Comparison of ENCODE assay signal across 34 cellular contexts in the genomic region with DNA sequence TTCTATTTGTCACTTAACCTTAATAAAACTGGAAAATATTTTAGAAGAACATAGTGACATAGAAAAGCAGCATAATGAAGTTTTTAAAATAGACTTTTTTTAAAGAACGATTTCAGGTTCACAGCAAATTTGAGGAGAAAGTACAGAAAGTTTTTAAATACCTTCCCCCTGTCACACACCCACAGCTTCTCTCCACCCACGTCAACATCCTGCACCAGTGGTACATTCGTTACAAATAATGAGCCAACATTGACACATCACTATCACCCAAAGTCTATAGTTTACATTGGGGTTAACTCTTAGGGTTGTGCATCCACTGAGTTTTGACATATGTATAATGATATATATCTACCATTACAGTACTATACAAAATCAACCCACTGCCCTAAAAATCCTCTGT. TPM values are rescaled to one million over a fixed set of nuclear protein-coding genes. Genes with fewer than 3 reads are reported as not detected.
A peak's percentile ranks its signal among the peaks of the same experiment; 100 is the strongest.
DNase-seq lines count a peak whose midpoint lies in the region; ATAC-seq, FAIRE-seq and TF ChIP-seq lines count a peak whose summit lies in the region.
"Had no signal": no experiment of that assay in that cellular context is flagged by ENCODE, and none has a peak within 500 bp of the region (broad histone marks: within the 10 kb centered on the region; RNA-seq: fewer than 3 reads in every experiment).

No MANE protein-coding gene starts in this region.

- no peak for ATAC-seq in left ventricle myocardium superior
- ATAC-seq: A549; CD8-positive, alpha-beta T cell had no signal

- DNase-seq in head of caudate nucleus (peak in 32 of 42 donors; percentile 5 to 78 (median 40)), left ventricle myocardium superior (no peak)
- DNase-seq in activated naive CD4-positive, alpha-beta T cell (lab: John Stamatoyannopoulos, UW): no peak
- DNase-seq in activated CD4-positive, alpha-beta T cell treated with anti-CD3 and anti-CD28 coated beads, Interleukin-2, amount 50 U/mL, for 1 hour: no peak
- DNase-seq: 8988T; ACHN; AML-193; BE2C; C1 segment of cervical spinal cord; Caco-2; Calu3; CD4-positive, alpha-beta memory T cell; CD4-positive, alpha-beta T cell; CD4-positive, CD25-positive, alpha-beta regulatory T cell; CD8-positive, alpha-beta memory T cell; CD8-positive, alpha-beta T cell; COR-L47; DMS 273 treated with DMSO at 0.1 percent for 48 hours; DMS153; DMS53; DMS79; DMS79 treated with DMSO at 0.1 percent for 48 hours; DND-41; EL had no signal

- no peak overlapping the region for H3K27ac ChIP-seq in HEK293 (ENCODE audit: extremely low read depth, low read depth, low read length)
- H3K27ac ChIP-seq: 22Rv1; A549; BLaER1; BLaER1 treated with 17β-estradiol and CSF1 and Interleukin-3, amounts not matched to agents 10 nM and 100 nM; C4-2B had no signal

- H3K4me3 ChIP-seq in HEK293 (ENCODE audit: low read depth, low read length): no peak overlapping the region
- H3K4me3 ChIP-seq: A549; BLaER1; BLaER1 treated with 17β-estradiol and CSF1 and Interleukin-3, amounts not matched to agents 10 nM and 100 nM had no signal

- POLR2A ChIA-PET in HEK293 (lab: Yijun Ruan, JAX): no interaction called here

- H3K36me3 ChIP-seq in HEK293 (ENCODE audit: control insufficient read depth in 2 of 2, insufficient read depth in 1 of 2, low read length in 2 of 2): no peaks in the 10 kb centered on the region
- H3K36me3 ChIP-seq: BE2C; BLaER1; BLaER1 treated with 17β-estradiol and CSF1 and Interleukin-3, amounts not matched to agents 10 nM and 100 nM had no signal

- H3K9me3 ChIP-seq in HEK293 (ENCODE audit: control insufficient read depth, insufficient read depth, low read depth, low read length): no peaks in the 10 kb centered on the region
- H3K9me3 ChIP-seq: BE2C had no signal

- intact Hi-C loops in head of caudate nucleus (cut with DNase I) (no loop called here), left ventricle myocardium superior (cut with micrococcal nuclease) (no loop called here)

- H3K4me1 ChIP-seq in HEK293 (ENCODE audit: control insufficient read depth, insufficient read depth, low read length): no peaks in the 10 kb centered on the region
- H3K4me1 ChIP-seq: BE2C; BLaER1; BLaER1 treated with 17β-estradiol and CSF1 and Interleukin-3, amounts not matched to agents 10 nM and 100 nM; Caco-2 had no signal

- CTCF ChIA-PET in HEK293 (lab: Yijun Ruan, JAX): interaction anchor here (0.6 to 0.7 kb wide), 2 partner anchors 223 to 515 kb away, joined by 3 read pairs; no protein-coding TSS in a partner anchor

- FAIRE-seq in TTC549 (lab: Jason Lieb, UNC): peak; percentile 62
- FAIRE-seq: A204.1 had no signal

- TF ChIP-seq CTCF in HEK293 (tag by site-specific recombination; IDR thresholded peaks at IDR 0.05): no peak

TF ChIP-seq in HEK293, 187 proteins besides CTCF, POLR2A, EP300 and RAD21:
- peak; percentile 40; the same call in 1 of the 2 replicates for TF ChIP-seq ZFHX2 (tag by site-specific recombination; conservative IDR thresholded peaks at IDR 0.05)
- TF ChIP-seq EGR2 (tag by site-specific recombination; IDR thresholded peaks at IDR 0.05; ENCODE audit: low read depth): 0 out of 2 replicates have a peak, but pooled peaks have one; percentile 9
- TF ChIP-seq ZXDB (tag by site-specific recombination; IDR thresholded peaks at IDR 0.05): no peak
- TF ChIP-seq ZNF133 (tag by site-specific recombination; IDR thresholded peaks at IDR 0.05): no peak

RNA-seq across cellular contexts. Expression of a gene that starts 3.0 kb away (rescaled TPM):
- not detected for total RNA-seq in left ventricle myocardium superior
- total RNA-seq: A172; B cell; Caco-2; CD4-positive, alpha-beta memory T cell; CD8-positive, alpha-beta T cell had no signal

Comparison
In these comparisons a context has a peak if more than half of its experiments do, and no peak if none do; other contexts are left out.
1. DNase-seq: peak in head of caudate nucleus (32 of 42); none in activated naive CD4-positive, alpha-beta T cell (0 of 4), left ventricle myocardium superior (single experiment) and activated CD4-positive, alpha-beta T cell treated with anti-CD3 and anti-CD28 coated beads, Interleukin-2, amount 50 U/mL, for 1 hour (single experiment).